Comparison of ENCODE assay signal across 12 cellular contexts in the genomic region with DNA sequence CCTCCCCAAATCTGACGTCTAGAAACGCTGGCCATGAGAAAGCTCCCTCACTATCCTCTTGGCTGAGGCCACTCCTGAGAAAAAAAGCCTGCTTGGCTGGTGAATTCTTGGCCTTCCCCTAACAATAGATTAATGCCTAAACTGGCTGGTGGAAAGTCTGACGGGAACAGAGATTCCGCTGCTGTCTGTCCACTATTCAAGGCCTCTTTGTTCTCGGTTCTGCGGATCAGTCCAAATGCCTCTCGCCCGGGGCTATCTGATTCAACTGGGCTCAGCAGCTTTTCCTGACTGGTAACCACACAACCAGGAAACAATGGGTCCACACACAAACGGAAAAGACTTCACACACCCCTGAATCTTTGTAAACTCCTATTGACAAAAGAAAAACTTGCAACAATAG. TPM values are rescaled to one million over a fixed set of nuclear protein-coding genes. Genes with fewer than 3 reads are reported as not detected.
DNase-seq lines count a peak whose midpoint lies in the region; ATAC-seq and TF ChIP-seq lines count a peak whose summit lies in the region.
"Had no signal": no experiment of that assay in that cellular context is flagged by ENCODE, and none has a peak within 500 bp of the region (broad histone marks: within the 10 kb centered on the region; RNA-seq: fewer than 3 reads in every experiment).

No MANE protein-coding gene starts in this region.

- BruUV-seq in MCF 10A (replicated peaks; lab: Mats Ljungman, UMichigan) = no TSS peak

- ATAC-seq in HG02852 (IDR thresholded peaks at IDR 0.05; ENCODE audit: unreplicated experiment) (no peak), HG03439 (IDR thresholded peaks at IDR 0.05; ENCODE audit: unreplicated experiment) (no peak)
- ATAC-seq in stimulated activated naive CD8-positive, alpha-beta T cell treated with anti-CD3 and anti-CD28 coated beads, Interleukin-15, Interleukin-2, amounts not matched to agents 100 U/mL and 50 U/mL, for 24 hours = no peak

- peak in 10 of 14 donors; percentile 8 to 74 (median 44) for DNase-seq in C1 segment of cervical spinal cord (lab: John Stamatoyannopoulos, UW)
- peak; percentile 78 for DNase-seq in MCF 10A (ENCODE audit: unreplicated experiment)
- DNase-seq in right atrium auricular region (ENCODE audit: low spot score) = peak; percentile 85
- peak; percentile 80 for DNase-seq in posterior vena cava (ENCODE audit: low spot score)
- no peak for DNase-seq in stimulated activated naive CD8-positive, alpha-beta T cell treated with anti-CD3 and anti-CD28 coated beads, Interleukin-15, Interleukin-2, amounts not matched to agents 100 U/mL and 50 U/mL, for 24 hours
- no peak for DNase-seq in GM03348 (ENCODE audit: low spot score)
- DNase-seq: activated T-cell treated with anti-CD3 and anti-CD28 coated beads, Interleukin-2, amount 50 U/mL, for 48 hours; Kasumi-1; mesenchymal stem cell; NCI-H526 treated with DMSO at 0.1 percent for 48 hours had no signal

- H3K27ac ChIP-seq in right atrium auricular region = peak overlapping the region; percentile 70 to 72

- H3K27me3 ChIP-seq in right atrium auricular region = no peaks in the 10 kb centered on the region

- CTCF ChIA-PET in MCF 10A (lab: Yijun Ruan, JAX) = interaction anchor here (0.8 to 2.6 kb wide), 4 partner anchors 9 to 85 kb away, joined by 3 to 11 read pairs (median 5); no protein-coding TSS in a partner anchor

- H3K36me3 ChIP-seq in right atrium auricular region = no peaks in the 10 kb centered on the region

- no peaks in the 10 kb centered on the region for H3K9me3 ChIP-seq in right atrium auricular region

- H3K36me3 Mint-ChIP-seq in MCF 10A (ENCODE audit: insufficient read depth, unreplicated experiment) = peaks cover 4% of the 10 kb centered on the region

- TF ChIP-seq CTCF in MCF 10A (IDR thresholded peaks at IDR 0.05; ENCODE audit: unreplicated experiment) (no peak), right atrium auricular region (IDR thresholded peaks at IDR 0.05) (no peak)

- peaks cover 0 to 81% of the 10 kb centered on the region in 2 donors for H3K4me1 ChIP-seq in right atrium auricular region

- POLR2A ChIA-PET in MCF 10A (lab: Yijun Ruan, JAX) = interaction anchor here (1.0 to 2.4 kb wide), 8 partner anchors 9 to 86 kb away, joined by 3 to 25 read pairs (median 4); no protein-coding TSS in a partner anchor

- peak overlapping the region; percentile 94 for H3K27ac Mint-ChIP-seq in MCF 10A (ENCODE audit: low read depth, unreplicated experiment)

- intact Hi-C loops in MCF 10A (cut with micrococcal nuclease) = no loop called here
- intact Hi-C loops in posterior vena cava (cut with DNase I) = no loop called here

- H3K4me1 Mint-ChIP-seq in MCF 10A (ENCODE audit: insufficient read depth, unreplicated experiment) = peaks cover 34% of the 10 kb centered on the region

- H3K4me3 ChIP-seq in right atrium auricular region = no peak overlapping the region

- H3K9me3 Mint-ChIP-seq in MCF 10A (ENCODE audit: unreplicated experiment) = no peaks in the 10 kb centered on the region

- H3K27me3 Mint-ChIP-seq in MCF 10A (ENCODE audit: insufficient read depth, unreplicated experiment) = no peaks in the 10 kb centered on the region

- peak overlapping the region; percentile 23 for H3K4me3 Mint-ChIP-seq in MCF 10A (ENCODE audit: unreplicated experiment)

RNA-seq across cellular contexts. Expression of gene PXDN, which starts 27.2 kb away (rescaled TPM):
- 96.1 and 114 TPM in 2 replicates for total RNA-seq in MCF 10A (2022)
- 10 to 100 TPM; 25.4 to 26.9 TPM for total RNA-seq in right atrium auricular region
- total RNA-seq in posterior vena cava = 10 to 100 TPM; 75.3 to 85.8 TPM

Comparison
In these comparisons a context has a peak if more than half of its experiments do, and no peak if none do; other contexts are left out.
1. DNase-seq: peak in C1 segment of cervical spinal cord (10 of 14), MCF 10A (single experiment), right atrium auricular region (single experiment) and posterior vena cava (single experiment); none in stimulated activated naive CD8-positive, alpha-beta T cell treated with anti-CD3 and anti-CD28 coated beads, Interleukin-15, Interleukin-2, amounts not matched to agents 100 U/mL and 50 U/mL, for 24 hours (single experiment) and GM03348 (single experiment).